Comparison of ENCODE assay signal across 8 cellular contexts in the genomic region with DNA sequence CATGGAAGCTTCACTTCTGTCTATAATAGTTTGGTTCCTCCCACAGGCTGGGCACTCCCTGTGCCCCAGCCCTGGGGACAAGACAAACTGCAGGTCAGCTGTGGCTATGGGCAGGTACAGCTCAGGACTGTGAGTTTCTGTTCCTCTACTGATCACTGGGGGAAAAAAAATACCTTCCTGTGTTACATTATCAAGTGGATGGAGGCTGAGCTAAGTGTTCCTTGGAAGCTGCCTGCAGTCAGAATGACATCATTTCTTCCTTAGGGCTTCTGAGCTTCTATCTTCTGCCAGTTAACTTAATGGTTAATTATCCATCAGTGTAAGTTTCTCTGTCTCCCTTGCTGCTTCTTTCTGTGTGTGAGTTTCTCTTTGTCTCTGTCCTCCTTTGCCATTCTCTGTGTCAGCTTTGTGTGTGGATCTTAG. TPM values are rescaled to one million over a fixed set of nuclear protein-coding genes. Genes with fewer than 3 reads are reported as not detected.
DNase-seq lines count a peak whose midpoint lies in the region; ATAC-seq and TF ChIP-seq lines count a peak whose summit lies in the region.

No MANE protein-coding gene starts in this region.

- ATAC-seq in GM18508 (IDR thresholded peaks at IDR 0.05; ENCODE audit: insufficient read depth, unreplicated experiment): peak; percentile 66
- peak; percentile 70 for ATAC-seq in GM21447 (IDR thresholded peaks at IDR 0.05; ENCODE audit: unreplicated experiment)
- peak; percentile 64 for ATAC-seq in HG03469 (IDR thresholded peaks at IDR 0.05; ENCODE audit: unreplicated experiment)
- no peak for ATAC-seq in Right ventricle myocardium superior (ENCODE audit: poor library complexity)
- ATAC-seq in SK-N-SH treated with all-trans-retinoic acid at 6 μM for 48 hours: no peak

- TF ChIP-seq CTCF in osteocyte (IDR thresholded peaks at IDR 0.05): no peak

- no peaks in the 10 kb centered on the region for H3K27me3 Mint-ChIP-seq in osteocyte (ENCODE audit: unreplicated experiment)

- no peak overlapping the region for H3K27ac Mint-ChIP-seq in osteocyte (ENCODE audit: unreplicated experiment)

- no peak overlapping the region for H3K4me3 Mint-ChIP-seq in osteocyte (ENCODE audit: unreplicated experiment)

- H3K36me3 Mint-ChIP-seq in osteocyte (ENCODE audit: unreplicated experiment): no peaks in the 10 kb centered on the region

- DNase-seq in dermis blood vessel endothelial cell (peak; percentile 25), GM19240 (ENCODE audit: insufficient read length, low spot score) (no peak), Right ventricle myocardium superior (no peak), osteocyte (ENCODE audit: extremely low spot score, unreplicated experiment) (no peak)

- peaks cover 32% of the 10 kb centered on the region for H3K4me1 Mint-ChIP-seq in osteocyte (ENCODE audit: unreplicated experiment)

- intact Hi-C loops in Right ventricle myocardium superior (cut with DNase I): no loop called here

- H3K9me3 Mint-ChIP-seq in osteocyte (ENCODE audit: unreplicated experiment): peaks cover 6% of the 10 kb centered on the region

TF ChIP-seq in SK-N-SH treated with all-trans-retinoic acid at 6 μM for 48 hours, 23 proteins besides CTCF, POLR2A, EP300 and RAD21:
- TF ChIP-seq OSR1 (CRISPR knock-in tag; IDR thresholded peaks at IDR 0.05) (no peak), ESRRG (CRISPR knock-in tag; IDR thresholded peaks at IDR 0.05) (no peak), ARNTL (CRISPR knock-in tag; IDR thresholded peaks at IDR 0.05; ENCODE audit: borderline replicate concordance, low read depth) (no peak)
- TF ChIP-seq, protein P1, sequence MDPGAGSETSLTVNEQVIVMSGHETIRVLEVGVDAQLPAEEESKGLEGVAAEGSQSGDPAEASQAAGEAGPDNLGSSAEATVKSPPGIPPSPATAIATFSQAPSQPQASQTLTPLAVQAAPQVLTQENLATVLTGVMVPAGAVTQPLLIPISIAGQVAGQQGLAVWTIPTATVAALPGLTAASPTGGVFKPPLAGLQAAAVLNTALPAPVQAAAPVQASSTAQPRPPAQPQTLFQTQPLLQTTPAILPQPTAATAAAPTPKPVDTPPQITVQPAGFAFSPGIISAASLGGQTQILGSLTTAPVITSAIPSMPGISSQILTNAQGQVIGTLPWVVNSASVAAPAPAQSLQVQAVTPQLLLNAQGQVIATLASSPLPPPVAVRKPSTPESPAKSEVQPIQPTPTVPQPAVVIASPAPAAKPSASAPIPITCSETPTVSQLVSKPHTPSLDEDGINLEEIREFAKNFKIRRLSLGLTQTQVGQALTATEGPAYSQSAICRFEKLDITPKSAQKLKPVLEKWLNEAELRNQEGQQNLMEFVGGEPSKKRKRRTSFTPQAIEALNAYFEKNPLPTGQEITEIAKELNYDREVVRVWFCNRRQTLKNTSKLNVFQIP (CRISPR knock-in tag; IDR thresholded peaks at IDR 0.05; ENCODE audit: borderline replicate concordance, low read depth): no peak

RNA-seq across cellular contexts. Expression of a gene that starts 4.6 kb away (rescaled TPM):
- total RNA-seq in dermis blood vessel endothelial cell: 0.17 and 0.42 TPM in 2 replicates
- total RNA-seq in Right ventricle myocardium superior: 0.24 TPM
- total RNA-seq in osteocyte: 3.6 and 4.1 TPM in 2 replicates

RNA-seq across cellular contexts. Expression of a gene that starts 10.7 kb away (rescaled TPM):
- total RNA-seq in dermis blood vessel endothelial cell: 14.0 and 26.6 TPM in 2 replicates
- 142 TPM for total RNA-seq in Right ventricle myocardium superior
- total RNA-seq in osteocyte: 27.7 and 31.2 TPM in 2 replicates

Comparison
In these comparisons a context has a peak if more than half of its experiments do, and no peak if none do; other contexts are left out.
1. ATAC-seq: peak in GM18508 (single experiment), GM21447 (single experiment) and HG03469 (single experiment); none in Right ventricle myocardium superior (single experiment) and SK-N-SH treated with all-trans-retinoic acid at 6 μM for 48 hours (single experiment).